8 cellular contexts compared by ENCODE assay signal in the genomic region with DNA sequence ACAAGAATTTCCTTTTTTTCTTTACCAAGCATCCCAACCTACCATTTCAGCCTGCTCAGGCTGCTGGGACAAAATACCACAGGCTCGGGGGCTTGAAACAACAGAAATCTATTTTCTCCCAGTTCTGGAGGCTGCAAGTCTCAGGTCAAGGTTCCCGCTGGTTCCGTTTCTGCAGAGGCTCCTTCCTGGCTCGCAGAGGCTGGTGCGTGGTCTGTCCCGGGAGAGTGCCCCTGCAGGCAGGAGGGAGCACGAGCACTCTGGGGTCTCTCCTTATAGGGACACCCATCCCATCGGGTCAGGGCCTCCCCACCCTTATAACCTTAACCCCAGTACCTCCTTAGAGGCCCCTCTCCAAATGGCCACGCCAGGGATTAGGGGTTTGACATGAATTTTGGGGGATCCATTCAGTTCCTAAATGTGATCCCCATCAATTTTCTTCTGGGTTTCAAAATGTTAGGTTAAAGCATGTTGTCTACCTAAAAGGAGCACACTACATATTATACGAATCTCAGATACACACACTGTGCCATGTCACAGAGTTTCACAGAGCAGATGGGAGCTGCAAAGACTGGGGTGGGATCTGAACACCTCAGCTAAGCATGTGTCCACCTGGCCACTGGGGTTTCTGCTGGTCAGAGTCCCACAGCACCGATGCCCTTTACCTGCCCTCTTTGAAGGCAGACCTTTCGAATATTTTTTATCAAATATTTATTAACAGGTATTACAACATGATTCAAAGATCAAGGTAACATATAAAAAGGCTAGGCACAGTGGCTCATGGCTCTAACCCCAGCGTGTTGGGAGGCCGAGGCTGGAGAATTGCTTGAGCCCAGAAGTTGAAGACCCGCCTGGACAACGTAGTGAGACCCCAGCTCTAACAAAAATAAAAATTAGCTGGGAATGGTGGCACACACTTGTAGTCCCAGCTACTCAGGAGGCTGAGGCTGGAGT. TPM values are rescaled to one million over a fixed set of nuclear protein-coding genes. Genes with fewer than 3 reads are reported as not detected.
A peak's percentile ranks its signal among the peaks of the same experiment; 100 is the strongest.
DNase-seq lines count a peak whose midpoint lies in the region; ATAC-seq and TF ChIP-seq lines count a peak whose summit lies in the region.

No MANE protein-coding gene starts in this region.

- H3K4me3 ChIP-seq in BE2C (ENCODE audit: low read depth, low read length) (peak overlapping the region; percentile 56), duodenal mucosa (ENCODE audit: low read depth in 1 of 2, low read length in 2 of 2) (peak overlapping the region; percentile 62 to 68)

- H3K9ac ChIP-seq in duodenal mucosa (ENCODE audit: low read depth in 1 of 2, low read length in 2 of 2): peak overlapping the region; percentile 51 to 77

- DNase-seq in BE2C (peak; percentile 65), H4 (ENCODE audit: low spot score) (peak; percentile 42), RPMI8226 (peak; percentile 12), mucosa of gallbladder (ENCODE audit: low spot score) (peak; percentile 49), COLO829 (ENCODE audit: low spot score) (no peak)
- DNase-seq in central memory CD4-positive, alpha-beta T cell: no peak

- H3K36me3 ChIP-seq in BE2C (peaks cover 15% of the 10 kb centered on the region), duodenal mucosa (ENCODE audit: control insufficient read depth in 1 of 2, insufficient read depth in 2 of 2, low read length in 2 of 2) (peaks cover 7 to 20% of the 10 kb centered on the region in 2 donors)

- H3K27me3 ChIP-seq in BE2C (no peaks in the 10 kb centered on the region), duodenal mucosa (ENCODE audit: control insufficient read depth in 1 of 2, insufficient read depth in 2 of 2, low read length in 2 of 2) (no peaks in the 10 kb centered on the region)

- TF ChIP-seq CTCF in BE2C (IDR thresholded peaks at IDR 0.05; ENCODE audit: low read depth, low read length): peak; percentile 67

- H3K4me1 ChIP-seq in BE2C (no peaks in the 10 kb centered on the region), duodenal mucosa (ENCODE audit: control insufficient read depth in 1 of 2, insufficient read depth in 2 of 2, low read length in 2 of 2) (peaks cover 17% of the 10 kb centered on the region in 2 donors)

- H3K9me3 ChIP-seq in BE2C: no peaks in the 10 kb centered on the region
- no peaks in the 10 kb centered on the region for H3K9me3 ChIP-seq in duodenal mucosa (ENCODE audit: control insufficient read depth in 1 of 2, low read length in 2 of 2)

- H3K27ac ChIP-seq in duodenal mucosa (ENCODE audit: low read depth, low read length): peak overlapping the region; percentile 81

- no peak for ATAC-seq in HG03159 (IDR thresholded peaks at IDR 0.05; ENCODE audit: unreplicated experiment)

RNA-seq across cellular contexts. Expression of gene ADI1, which starts 17.6 kb away (rescaled TPM):
- polyA plus RNA-seq in BE2C (2012; ENCODE audit: insufficient read depth, insufficient read length, low read depth): 20.7 TPM
- 39.1 and 46.7 TPM in 2 replicates for total RNA-seq in H4 (2014; rRNA removed; shearing (Covaris generic))
- 223 TPM for total RNA-seq in mucosa of gallbladder

RNA-seq across cellular contexts. Expression of gene RNASEH1, which starts 21.2 kb away (rescaled TPM):
- 43.9 TPM for polyA plus RNA-seq in BE2C (2012; ENCODE audit: insufficient read depth, insufficient read length, low read depth)
- 21.9 and 28.1 TPM in 2 replicates for total RNA-seq in H4 (2014; rRNA removed; shearing (Covaris generic))
- 14.9 TPM for total RNA-seq in mucosa of gallbladder

RNA-seq across cellular contexts. Expression of gene RPS7, which starts 38.1 kb away (rescaled TPM):
- polyA plus RNA-seq in BE2C (2012; ENCODE audit: insufficient read depth, insufficient read length, low read depth): 1,421 TPM
- total RNA-seq in H4 (2014; rRNA removed; shearing (Covaris generic)): 1,849 and 2,203 TPM in 2 replicates
- 690 TPM for total RNA-seq in mucosa of gallbladder

RNA-seq across cellular contexts. Expression of gene COLEC11, which starts 58.0 kb away (rescaled TPM):
- polyA plus RNA-seq in BE2C (2012; ENCODE audit: insufficient read depth, insufficient read length, low read depth): 278 TPM
- not detected in 2 replicates for total RNA-seq in H4 (2014; rRNA removed; shearing (Covaris generic))
- 79.0 TPM for total RNA-seq in mucosa of gallbladder

Comparison
In these comparisons a context has a peak if more than half of its experiments do, and no peak if none do; other contexts are left out.
1. DNase-seq: peak in BE2C (single experiment), H4 (single experiment), RPMI8226 (single experiment) and mucosa of gallbladder (single experiment); none in COLO829 (single experiment) and central memory CD4-positive, alpha-beta T cell (single experiment).